Comparison of ENCODE assay signal across 18 cellular contexts in genomic region chr10:20299037-20299557, GRCh38.
DNase-seq lines count a peak whose midpoint lies in the region; ATAC-seq and TF ChIP-seq lines count a peak whose summit lies in the region.
"Had no signal": no experiment of that assay in that cellular context is flagged by ENCODE, and none has a peak within 500 bp of the region (broad histone marks: within the 10 kb centered on the region; RNA-seq: fewer than 3 reads in every experiment).

No MANE protein-coding gene starts in this region.

- no CpG with 5 or more reads among the region's 3 CpGs for WGBS in mesendoderm (ENCODE audit: extremely low coverage, insufficient coverage, low lambda C conversion rate)

- H3K27me3 ChIP-seq in A673 (replicated peaks; ENCODE audit: insufficient read depth, low read depth, low read length, poor library complexity) (no peaks in the 10 kb centered on the region), mesendoderm (ENCODE audit: insufficient read depth, low read length, poor library complexity) (no peaks in the 10 kb centered on the region)
- H3K27me3 ChIP-seq: BLaER1 had no signal

- intact Hi-C loops in A673 (cut with micrococcal nuclease; ENCODE audit: unreplicated experiment): no loop called here
- intact Hi-C loops in posterior vena cava (cut with DNase I): no loop called here

- H3K4me2 ChIP-seq in mesendoderm (ENCODE audit: low read length): no peak overlapping the region
- H3K4me2 ChIP-seq: BLaER1 had no signal

- no peak overlapping the region for H3K23ac ChIP-seq in mesendoderm (ENCODE audit: low read length)

- peak overlapping the region; percentile 22 for H3K27ac ChIP-seq in A673 (ENCODE audit: low read depth, low read length, poor library complexity, severe bottlenecking)
- peak overlapping the region; percentile 59; the same call in 1 of the 2 replicates for H3K27ac ChIP-seq in SK-N-MC
- H3K27ac ChIP-seq in mesendoderm (ENCODE audit: low read depth, low read length): no peak overlapping the region
- H3K27ac ChIP-seq: BLaER1, RWPE1 had no signal

- H3K9ac ChIP-seq in SK-N-MC (ENCODE audit: insufficient read length): no peak overlapping the region
- no peak overlapping the region for H3K9ac ChIP-seq in mesendoderm (ENCODE audit: low read length)
- H3K9ac ChIP-seq: BLaER1 had no signal

- DNase-seq in A673 (ENCODE audit: low spot score) (peak; percentile 65), SK-N-MC (ENCODE audit: low read depth, low spot score) (peak; percentile 28), choroid plexus epithelial cell (ENCODE audit: low read depth) (peak; percentile 19), mesendoderm (peak; percentile 4), CD1c-positive myeloid dendritic cell (ENCODE audit: extremely low spot score) (no peak), posterior vena cava (ENCODE audit: low spot score) (no peak)
- DNase-seq: CD8-positive, alpha-beta T cell; NCI-H1436; NCI-H1930; NCI-H226; NCI-H524; NCI-H82; PC-3; SIG-M5 had no signal

- H4K5ac ChIP-seq in mesendoderm (ENCODE audit: low read length): no peak overlapping the region

- H3K4ac ChIP-seq in mesendoderm (ENCODE audit: low read depth, low read length): no peak overlapping the region

- no peaks in the 10 kb centered on the region for H3K79me2 ChIP-seq in mesendoderm (ENCODE audit: control insufficient read depth, insufficient read depth, low read length)

- H2BK5ac ChIP-seq in mesendoderm (ENCODE audit: low read length): no peak overlapping the region

- H3K18ac ChIP-seq in mesendoderm (ENCODE audit: low read length): no peak overlapping the region

- TF ChIP-seq CTCF in A673 (conservative IDR thresholded peaks at IDR 0.05; ENCODE audit: low read depth, low read length): no peak
- TF ChIP-seq CTCF in choroid plexus epithelial cell (conservative IDR thresholded peaks at IDR 0.05; ENCODE audit: low read depth, low read length): no peak

- CTCF ChIA-PET in A673 (lab: Charles Lee): no interaction called here

- no peaks in the 10 kb centered on the region for H3K79me1 ChIP-seq in mesendoderm (ENCODE audit: low read length)

- H3K36me3 ChIP-seq in A673 (ENCODE audit: insufficient read depth, low read length, poor library complexity, severe bottlenecking) (no peaks in the 10 kb centered on the region), SK-N-MC (ENCODE audit: insufficient read depth, low read length) (no peaks in the 10 kb centered on the region), mesendoderm (ENCODE audit: control insufficient read depth, insufficient read depth, low read length) (no peaks in the 10 kb centered on the region)
- H3K36me3 ChIP-seq: BLaER1 had no signal

- no peak overlapping the region for H4K8ac ChIP-seq in mesendoderm (ENCODE audit: low read depth, low read length)

- H2BK15ac ChIP-seq in mesendoderm (replicated peaks; ENCODE audit: low read depth): no peak overlapping the region

- H3K9me3 ChIP-seq in A673 (ENCODE audit: low read depth, low read length, poor library complexity, severe bottlenecking) (no peaks in the 10 kb centered on the region), SK-N-MC (ENCODE audit: low read depth, low read length) (no peaks in the 10 kb centered on the region)

- ATAC-seq in HG03280 (IDR thresholded peaks at IDR 0.05; ENCODE audit: unreplicated experiment) (no peak), HG02870 (IDR thresholded peaks at IDR 0.05; ENCODE audit: unreplicated experiment) (no peak)
- ATAC-seq: CD8-positive, alpha-beta T cell; PC-3 had no signal

- no peak overlapping the region for H3K56ac ChIP-seq in mesendoderm (ENCODE audit: low read length)

- H2AK5ac ChIP-seq in mesendoderm (ENCODE audit: low read length): no peak overlapping the region

- H2BK120ac ChIP-seq in mesendoderm (ENCODE audit: low read depth, low read length): no peak overlapping the region

- no peak overlapping the region for H3K4me3 ChIP-seq in A673 (ENCODE audit: low read depth, low read length, poor library complexity, severe bottlenecking)
- H3K4me3 ChIP-seq in SK-N-MC: peak overlapping the region; percentile 36; the same call in 1 of the 2 replicates
- no peak overlapping the region for H3K4me3 ChIP-seq in choroid plexus epithelial cell (ENCODE audit: low read depth, low read length)
- no peak overlapping the region for H3K4me3 ChIP-seq in mesendoderm (ENCODE audit: low read length)
- H3K4me3 ChIP-seq: BLaER1 had no signal

- H3K4me1 ChIP-seq in A673 (ENCODE audit: insufficient read depth, low read length, poor library complexity, severe bottlenecking): peaks cover 9% of the 10 kb centered on the region
- H3K4me1 ChIP-seq in mesendoderm (ENCODE audit: control insufficient read depth, low read depth, low read length): no peaks in the 10 kb centered on the region
- H3K4me1 ChIP-seq: BLaER1 had no signal

- no TSS peak for BruUV-seq in A673 (replicated peaks; lab: Mats Ljungman, UMichigan)

- POLR2A ChIA-PET in A673 (lab: Charles Lee; ENCODE audit: low non-redundant PET): no interaction called here

Comparison
In these comparisons a context has a peak if more than half of its experiments do, and no peak if none do; other contexts are left out.
1. DNase-seq: peak in A673 (single experiment), SK-N-MC (single experiment), choroid plexus epithelial cell (single experiment) and mesendoderm (single experiment); none in CD1c-positive myeloid dendritic cell (single experiment) and posterior vena cava (single experiment).